In genomic region chr7:84997626-84998025, GRCh38 we compare ENCODE assay signal across 20 cellular contexts.
"Had no signal": no experiment of that assay in that cellular context is flagged by ENCODE, and none has a peak within 500 bp of the region (broad histone marks: within the 10 kb centered on the region; RNA-seq: fewer than 3 reads in every experiment).

No MANE protein-coding gene starts in this region.

- FAIRE-seq: pancreas, TTC549 had no signal

- H3K27me3 ChIP-seq: pancreas, suprapubic skin, transverse colon, uterus had no signal

- H3K27ac ChIP-seq: left ventricle myocardium inferior, pancreas, suprapubic skin, transverse colon, uterus had no signal

- DNase-seq: activated CD4-positive, alpha-beta T cell treated with anti-CD3 and anti-CD28 coated beads for 1 hour; activated CD4-positive, alpha-beta T cell treated with anti-CD3 and anti-CD28 coated beads, Interleukin-2, amount 50 U/mL, for 4 hours; activated effector memory CD4-positive, alpha-beta T cell treated with Interleukin-2 at 50 U/mL for 16 hours; activated naive CD4-positive, alpha-beta T cell treated with anti-CD3 and anti-CD28 coated beads for 36 hours; activated naive CD8-positive, alpha-beta T cell treated with anti-CD3 and anti-CD28 coated beads, Interleukin-2, amount 10 ng/mL, durations not matched to agents 7 days and 5 days; activated T-cell treated with anti-CD3 and anti-CD28 coated beads, Interleukin-2, amount 50 U/mL, for 48 hours; amniotic stem cell; cortex of kidney; foreskin fibroblast; left ventricle myocardium inferior; midbrain; natural killer cell; pancreas; right cardiac atrium; stimulated activated CD4-positive, alpha-beta T cell treated with anti-CD3 and anti-CD28 coated beads, Interleukin-12 subunit alpha, Interleukin-12 subunit beta, amount 100 ng/mL, for 4 hours; stimulated activated CD4-positive, alpha-beta T cell treated with anti-CD3 and anti-CD28 coated beads, Interleukin-4, amount 100 ng/mL, for 4 hours; transverse colon; uterus had no signal

- ATAC-seq: natural killer cell, pancreas, right cardiac atrium had no signal

- H3K4me3 ChIP-seq: left ventricle myocardium inferior, pancreas, suprapubic skin, transverse colon, uterus had no signal

- H3K36me3 ChIP-seq: left ventricle myocardium inferior, pancreas, suprapubic skin, transverse colon, uterus had no signal

- H3K9me3 ChIP-seq: left ventricle myocardium inferior, pancreas, suprapubic skin, transverse colon, uterus had no signal

- H3K4me1 ChIP-seq: pancreas, suprapubic skin, transverse colon, uterus had no signal
